ENCODE assay signal across 14 cellular contexts in genomic region chr11:8041576-8041975, GRCh38. TPM values are rescaled to one million over a fixed set of nuclear protein-coding genes. Genes with fewer than 3 reads are reported as not detected.
DNase-seq lines count a peak whose midpoint lies in the region; TF ChIP-seq lines count a peak whose summit lies in the region.
"Had no signal": no experiment of that assay in that cellular context is flagged by ENCODE, and none has a peak within 500 bp of the region (broad histone marks: within the 10 kb centered on the region; RNA-seq: fewer than 3 reads in every experiment).

No MANE protein-coding gene starts in this region.

- H3K56ac ChIP-seq in H9 (ENCODE audit: insufficient read length, low read depth, low read length) = no peak overlapping the region

- H4K91ac ChIP-seq in H9 (ENCODE audit: insufficient read length, low read depth, low read length) = no peak overlapping the region

- no peak overlapping the region for H3K14ac ChIP-seq in H9 (ENCODE audit: insufficient read depth, low read length)

- DNase-seq in H9 = peak; percentile 2
- DNase-seq in islet precursor cell = peak; percentile 23
- peak; percentile 47 for DNase-seq in mesenteric fat pad (ENCODE audit: low spot score)
- DNase-seq in nucleus accumbens (lab: John Stamatoyannopoulos, UW) = no peak
- DNase-seq in stimulated activated CD8-positive, alpha-beta memory T cell treated with anti-CD3 and anti-CD28 coated beads, Interleukin-4, amount 100 ng/mL, for 48 hours = no peak
- no peak for DNase-seq in T-helper 1 cell
- DNase-seq: C1 segment of cervical spinal cord; Calu3; CD4-positive, alpha-beta memory T cell; COR-L47; DMS153; DND-41; GM23248; H7 had no signal

- H3K4ac ChIP-seq in H9 (ENCODE audit: low read depth, low read length) = no peak overlapping the region

- peaks cover 41% of the 10 kb centered on the region for H3K27me3 Mint-ChIP-seq in H9 (ENCODE audit: low read depth)

- H2BK5ac ChIP-seq in H9 (ENCODE audit: insufficient read length, low read length) = no peak overlapping the region

- H3K23ac ChIP-seq in H9 (ENCODE audit: insufficient read length, low read depth, low read length) = no peak overlapping the region

- no peak overlapping the region for H4K5ac ChIP-seq in H9 (ENCODE audit: insufficient read length, low read depth, low read length)

- no peak overlapping the region for H2BK12ac ChIP-seq in H9 (ENCODE audit: insufficient read length, low read depth, low read length)

- no peak overlapping the region for H4K8ac ChIP-seq in H9 (replicated peaks; ENCODE audit: insufficient read length, low read depth, low read length)

- no peaks in the 10 kb centered on the region for H3K79me2 ChIP-seq in H9 (ENCODE audit: insufficient read depth, low read length)

- H2BK15ac ChIP-seq in H9 (ENCODE audit: low read depth, low read length) = no peak overlapping the region

- H3K18ac ChIP-seq in H9 (ENCODE audit: insufficient read length, low read depth, low read length) = no peak overlapping the region

- H3K4me3 Mint-ChIP-seq in H9 = no peak overlapping the region; a peak in 1 of 5 replicates
- H3K4me3 Mint-ChIP-seq: CD4-positive, alpha-beta memory T cell had no signal

- H3K4me1 ChIP-seq in H9 (ENCODE audit: insufficient read depth, low read length) = no peaks in the 10 kb centered on the region

- no peaks in the 10 kb centered on the region for H3K27me3 ChIP-seq in H9 (ENCODE audit: insufficient read depth, low read length)

- H3K4me1 Mint-ChIP-seq in H9 = peaks cover 0 to 3% of the 10 kb centered on the region in 2 experiments; a peak in 3 of 4 replicates

- H2AK5ac ChIP-seq in H9 (ENCODE audit: insufficient read length, low read length) = no peak overlapping the region

- H3K79me1 ChIP-seq in H9 (ENCODE audit: insufficient read depth, low read depth, low read length, poor library complexity, severe bottlenecking) = no peaks in the 10 kb centered on the region

- no peak overlapping the region for H2AFZ ChIP-seq in H9 (ENCODE audit: low read length)
- H2AFZ ChIP-seq: GM23248 had no signal

- no peak overlapping the region for H2BK120ac ChIP-seq in H9 (ENCODE audit: low read depth, low read length, poor library complexity, severe bottlenecking)

- H4K20me1 ChIP-seq in H9 (ENCODE audit: control insufficient read depth, insufficient read depth, insufficient read length) = no peaks in the 10 kb centered on the region

- H3K27ac ChIP-seq in H9 (ENCODE audit: insufficient read length, low read depth, low read length) = no peak overlapping the region
- H3K27ac ChIP-seq: GM23248 had no signal

- no CpG with 5 or more reads among the region's 4 CpGs for WGBS in H9 (ENCODE audit: extremely low coverage, insufficient read length, low lambda C conversion rate)

- H3K9me3 Mint-ChIP-seq in H9 = no peaks in the 10 kb centered on the region; a peak in 1 of 5 replicates
- H3K9me3 Mint-ChIP-seq: CD4-positive, alpha-beta memory T cell had no signal

- H3K9me3 ChIP-seq in H9 (ENCODE audit: control insufficient read depth, low read depth, low read length) = no peaks in the 10 kb centered on the region

- no peak overlapping the region for H3K27ac Mint-ChIP-seq in H9
- H3K27ac Mint-ChIP-seq: CD4-positive, alpha-beta memory T cell had no signal

- TF ChIP-seq CTCF in H9 (conservative IDR thresholded peaks at IDR 0.05) = no peak

- no peak overlapping the region for H2BK20ac ChIP-seq in H9 (ENCODE audit: low read depth, low read length, poor library complexity, severe bottlenecking)

- no peak overlapping the region for H3K4me2 ChIP-seq in H9 (ENCODE audit: insufficient read depth, insufficient read length, low read length)

- no peaks in the 10 kb centered on the region for H3K23me2 ChIP-seq in H9 (ENCODE audit: insufficient read length, low read depth, low read length, poor library complexity, severe bottlenecking)

- H3T11ph ChIP-seq in H9 (ENCODE audit: low read length) = no peak overlapping the region

- H3K36me3 Mint-ChIP-seq in H9 (ENCODE audit: insufficient read depth in 1 of 3, low read depth in 3 of 3) = no peaks in the 10 kb centered on the region
- H3K36me3 Mint-ChIP-seq: CD4-positive, alpha-beta memory T cell had no signal

- no peak overlapping the region for H3K9ac ChIP-seq in H9 (ENCODE audit: extremely low read depth, insufficient read length, low read length)
- H3K9ac ChIP-seq: GM23248 had no signal

RNA-seq across cellular contexts. Expression of gene TUB, which starts 39.4 kb away (rescaled TPM):
- total RNA-seq in H9 (2021) (14.8 and 14.9 TPM in 2 replicates), mesenteric fat pad (5.9 TPM)

RNA-seq across cellular contexts. Expression of gene EIF3F, which starts 54.4 kb away (rescaled TPM):
- total RNA-seq in H9 (2021) (346 and 348 TPM in 2 replicates), mesenteric fat pad (144 TPM)

Comparison
In these comparisons a context has a peak if more than half of its experiments do, and no peak if none do; other contexts are left out.
1. DNase-seq: peak in H9 (single experiment), islet precursor cell (single experiment) and mesenteric fat pad (single experiment); none in nucleus accumbens (0 of 56), stimulated activated CD8-positive, alpha-beta memory T cell treated with anti-CD3 and anti-CD28 coated beads, Interleukin-4, amount 100 ng/mL, for 48 hours (single experiment) and T-helper 1 cell (0 of 5).